Comparison of ENCODE assay signal across 30 cellular contexts in genomic region chr2:34368304-34368703, GRCh38.
"Had no signal": no experiment of that assay in that cellular context is flagged by ENCODE, and none has a peak within 500 bp of the region (broad histone marks: within the 10 kb centered on the region; RNA-seq: fewer than 3 reads in every experiment).

No MANE protein-coding gene starts in this region.

- H3K4me3 Mint-ChIP-seq: activated CD4-positive, alpha-beta T cell treated with anti-CD3 and anti-CD28 coated beads, Interleukin-2, amount 10 ng/mL, durations not matched to agents 24 days and 14 days; activated CD8-positive, alpha-beta T cell treated with anti-CD3 and anti-CD28 coated beads for 36 hours; activated naive CD8-positive, alpha-beta T cell treated with anti-CD3 and anti-CD28 coated beads for 36 hours; activated T-cell treated with anti-CD3 and anti-CD28 coated beads, Interleukin-2, amount 50 U/mL, for 72 hours; activated T-helper 17 cell treated with anti-CD3 and anti-CD28 coated beads, Interleukin-2, amount 50 U/mL, for 72 hours had no signal

- H3K27ac Mint-ChIP-seq: activated CD4-positive, alpha-beta T cell treated with anti-CD3 and anti-CD28 coated beads, Interleukin-2, amount 10 ng/mL, durations not matched to agents 24 days and 14 days; activated CD8-positive, alpha-beta T cell treated with anti-CD3 and anti-CD28 coated beads for 36 hours; activated naive CD8-positive, alpha-beta T cell treated with anti-CD3 and anti-CD28 coated beads for 36 hours; activated T-cell treated with anti-CD3 and anti-CD28 coated beads, Interleukin-2, amount 50 U/mL, for 72 hours; activated T-helper 17 cell treated with anti-CD3 and anti-CD28 coated beads, Interleukin-2, amount 50 U/mL, for 72 hours had no signal

- ATAC-seq: activated CD8-positive, alpha-beta T cell treated with anti-CD3 and anti-CD28 coated beads for 36 hours; activated T-cell treated with anti-CD3 and anti-CD28 coated beads, Interleukin-2, amount 50 U/mL, for 72 hours; activated T-helper 17 cell treated with anti-CD3 and anti-CD28 coated beads, Interleukin-2, amount 50 U/mL, for 72 hours; Panc1 had no signal

- H3K4me3 ChIP-seq: SJCRH30, SK-N-MC had no signal

- H3K4me1 Mint-ChIP-seq: activated CD4-positive, alpha-beta T cell treated with anti-CD3 and anti-CD28 coated beads, Interleukin-2, amount 10 ng/mL, durations not matched to agents 24 days and 14 days; activated naive CD8-positive, alpha-beta T cell treated with anti-CD3 and anti-CD28 coated beads for 36 hours; activated T-helper 17 cell treated with anti-CD3 and anti-CD28 coated beads, Interleukin-2, amount 50 U/mL, for 72 hours had no signal

- H3K27me3 ChIP-seq: brain microvascular endothelial cell, SJCRH30 had no signal

- H3K27ac ChIP-seq: brain microvascular endothelial cell, SJCRH30, SK-N-MC, WERI-Rb-1 had no signal

- DNase-seq: activated CD4-positive, alpha-beta T cell treated with anti-CD3 and anti-CD28 coated beads, Interleukin-2, amount 10 ng/mL, durations not matched to agents 24 days and 14 days; activated CD4-positive, alpha-beta T cell treated with anti-CD3 and anti-CD28 coated beads, Interleukin-2, amount 50 U/mL, for 4 hours; activated CD8-positive, alpha-beta T cell treated with anti-CD3 and anti-CD28 coated beads for 36 hours; activated effector memory CD4-positive, alpha-beta T cell treated with anti-CD3 and anti-CD28 coated beads, Interleukin-2, amount 50 U/mL, for 16 hours; activated naive CD4-positive, alpha-beta T cell; activated naive CD4-positive, alpha-beta T cell treated with anti-CD3 and anti-CD28 coated beads, Interleukin-2, amount 50 U/mL, for 16 hours; activated naive CD8-positive, alpha-beta T cell treated with anti-CD3 and anti-CD28 coated beads for 36 hours; activated T-cell treated with anti-CD3 and anti-CD28 coated beads, Interleukin-2, amount 50 U/mL, for 1 hour; activated T-cell treated with anti-CD3 and anti-CD28 coated beads, Interleukin-2, amount 50 U/mL, for 72 hours; amniotic stem cell; aorta; brain microvascular endothelial cell; central memory CD4-positive, alpha-beta T cell; NCI-H1105 treated with DMSO at 0.1 percent for 48 hours; NCI-H1436; NCI-H1694; NCI-H1930; NCI-H2081 treated with DMSO at 0.1 percent for 48 hours; NCI-H226; NCI-H446 treated with DMSO at 0.1 percent for 48 hours; NCI-H524; NCI-H69; NCI-H82; SHP77; SJCRH30; T1000; WERI-Rb-1 had no signal

- H3K36me3 Mint-ChIP-seq: activated naive CD8-positive, alpha-beta T cell treated with anti-CD3 and anti-CD28 coated beads for 36 hours had no signal

- H3K27me3 Mint-ChIP-seq: activated CD4-positive, alpha-beta T cell treated with anti-CD3 and anti-CD28 coated beads, Interleukin-2, amount 10 ng/mL, durations not matched to agents 24 days and 14 days; activated CD8-positive, alpha-beta T cell treated with anti-CD3 and anti-CD28 coated beads for 36 hours; activated naive CD8-positive, alpha-beta T cell treated with anti-CD3 and anti-CD28 coated beads for 36 hours; activated T-helper 17 cell treated with anti-CD3 and anti-CD28 coated beads, Interleukin-2, amount 50 U/mL, for 72 hours had no signal

- H3K4me1 ChIP-seq: SJCRH30 had no signal

- H3K36me3 ChIP-seq: brain microvascular endothelial cell, SJCRH30, WERI-Rb-1 had no signal

- H3K9me3 ChIP-seq: SJCRH30 had no signal

- H3K9me3 Mint-ChIP-seq: activated CD4-positive, alpha-beta T cell treated with anti-CD3 and anti-CD28 coated beads, Interleukin-2, amount 10 ng/mL, durations not matched to agents 24 days and 14 days; activated T-helper 17 cell treated with anti-CD3 and anti-CD28 coated beads, Interleukin-2, amount 50 U/mL, for 72 hours had no signal
